In the genomic region with DNA sequence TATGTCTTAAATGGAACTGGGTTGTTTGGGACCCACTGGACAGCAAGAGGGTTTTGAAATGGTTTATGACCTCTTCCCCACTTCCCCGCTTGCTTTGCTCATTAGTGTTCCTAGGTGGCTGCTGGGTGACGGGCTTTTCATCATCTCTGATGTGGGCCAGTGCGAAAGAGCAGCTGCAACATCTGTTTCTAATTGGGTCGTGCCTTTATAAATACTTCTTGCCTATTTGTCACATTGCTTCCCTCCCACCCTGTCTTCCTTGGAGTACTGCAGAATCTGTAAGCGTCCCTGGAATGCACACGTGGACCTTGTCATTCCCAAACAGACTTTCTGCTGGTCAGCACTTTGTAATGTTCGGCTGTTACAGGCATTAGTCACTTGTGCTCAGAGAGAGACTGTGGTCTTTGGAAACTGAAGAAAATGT, we compare ENCODE assay signal across 8 cellular contexts. TPM values are rescaled to one million over a fixed set of nuclear protein-coding genes. Genes with fewer than 3 reads are reported as not detected.
A peak's percentile ranks its signal among the peaks of the same experiment; 100 is the strongest.
DNase-seq lines count a peak whose midpoint lies in the region; ATAC-seq, FAIRE-seq and TF ChIP-seq lines count a peak whose summit lies in the region.

No MANE protein-coding gene starts in this region.

- BruUV-seq in HepG2 (replicated peaks; lab: Mats Ljungman, UMichigan), result no TSS peak

- no peak overlapping the region for H3K27ac ChIP-seq in HepG2 (ENCODE audit: extremely low read length, insufficient read depth, low read length)
- H3K27ac ChIP-seq in suprapubic skin, result peak overlapping the region; percentile 82

- in situ Hi-C loops in HepG2 (cut with HindIII; ENCODE audit: extremely low pct_ligation_motif_present, low pct_unique_long_range_greater_than_20kb), result no loop called here

- no peak for TF ChIP-seq EP300 in HepG2 (IDR thresholded peaks at IDR 0.05; ENCODE audit: low read depth in 2 of 2, low read length in 2 of 2)
- no peak for TF ChIP-seq EP300 in HepG2 (CRISPR knock-in tag; IDR thresholded peaks at IDR 0.05; ENCODE audit: borderline replicate concordance)
- TF ChIP-seq EP300 in suprapubic skin (IDR thresholded peaks at IDR 0.05), result no peak

- POLR2A ChIA-PET in HepG2 (lab: Yijun Ruan, JAX), result no interaction called here

- peak; percentile 57 for FAIRE-seq in HepG2 (lab: Jason Lieb, UNC)

- CTCF ChIA-PET in HepG2 (lab: Yijun Ruan, JAX; ENCODE audit: low intra/inter-chr PET ratio, low total read pairs), result no interaction called here

- H3K4me1 ChIP-seq in HepG2 (ENCODE audit: insufficient read depth, low read length) (peaks cover 19% of the 10 kb centered on the region), suprapubic skin (peaks cover 44% of the 10 kb centered on the region)

- peak; percentile 66 for DNase-seq in HK-2 (ENCODE audit: unreplicated experiment)
- peak; percentile 89 for DNase-seq in brain pericyte (ENCODE audit: low read depth, low spot score)
- DNase-seq in HepG2 (ENCODE audit: low spot score), result peak; percentile 64
- peak; percentile 83 to 87 for DNase-seq in suprapubic skin (ENCODE audit: low spot score in 2 of 2)
- no peak for DNase-seq in activated effector memory CD4-positive, alpha-beta T cell treated with anti-CD3 and anti-CD28 coated beads, Interleukin-2, amount 50 U/mL, for 16 hours
- DNase-seq in NAMALWA (ENCODE audit: low spot score), result no peak
- DNase-seq in NCI-H82 treated with DMSO at 0.1 percent for 48 hours (lab: John Stamatoyannopoulos, UW; ENCODE audit: unreplicated experiment), result no peak

- H3K36me3 ChIP-seq in HepG2 (replicated peaks in 1 of 2; ENCODE audit: control insufficient read depth in 1 of 2, insufficient read depth in 2 of 2, low read length in 2 of 2) (no peaks in the 10 kb centered on the region), suprapubic skin (no peaks in the 10 kb centered on the region)

- no peak for TF ChIP-seq CTCF in HepG2 (CRISPR knock-in tag; IDR thresholded peaks at IDR 0.05)
- no peak for TF ChIP-seq CTCF in suprapubic skin (IDR thresholded peaks at IDR 0.05)

- H3K9me3 ChIP-seq in HepG2 (ENCODE audit: low read length) (no peaks in the 10 kb centered on the region), suprapubic skin (no peaks in the 10 kb centered on the region)

- no peak overlapping the region for H3K9ac ChIP-seq in HepG2 (ENCODE audit: insufficient read depth, low read depth, low read length)

- H3K4me3 ChIP-seq in HepG2 (replicated peaks in 1 of 3; ENCODE audit: insufficient read depth in 1 of 3, low read depth in 2 of 3, low read length in 3 of 3), result no peak overlapping the region
- no peak overlapping the region for H3K4me3 ChIP-seq in suprapubic skin

- peak overlapping the region; percentile 14; the same call in 1 of the 2 replicates for H3K4me2 ChIP-seq in HepG2 (ENCODE audit: low read depth, low read length)

- intact Hi-C loops in HepG2 (cut with micrococcal nuclease; ENCODE audit: unreplicated experiment), result loop anchor here (1.0 to 2.0 kb wide), 2 partner anchors 86 to 473 kb away; a partner anchor contains a TSS

- no peak overlapping the region for H2AFZ ChIP-seq in HepG2 (ENCODE audit: low read length)

- 48% methylated on average over 7 of the region's 7 CpGs for WGBS in HepG2 (ENCODE audit: low lambda C conversion rate)
- WGBS in suprapubic skin, result 57% methylated on average over 7 of the region's 7 CpGs

- H3K27me3 ChIP-seq in HepG2 (ENCODE audit: control insufficient read depth in 1 of 2, insufficient read depth in 2 of 2, low read length in 2 of 2), result no peaks in the 10 kb centered on the region
- H3K27me3 ChIP-seq in suprapubic skin, result no peaks in the 10 kb centered on the region

- TF ChIP-seq POLR2A in HepG2 (IDR thresholded peaks at IDR 0.05; ENCODE audit: insufficient read depth in 1 of 2, low read depth in 2 of 2, low read length in 2 of 2), result no peak
- TF ChIP-seq POLR2A in suprapubic skin (IDR thresholded peaks at IDR 0.05), result no peak

- H4K20me1 ChIP-seq in HepG2 (ENCODE audit: insufficient read depth, low read length), result no peaks in the 10 kb centered on the region; the same call in 1 of the 2 replicates

- peak; percentile 98 for ATAC-seq in HepG2
- ATAC-seq in HG03378 (IDR thresholded peaks at IDR 0.05; ENCODE audit: unreplicated experiment), result no peak

- no peak for TF ChIP-seq RAD21 in HepG2 (CRISPR knock-in tag; IDR thresholded peaks at IDR 0.05)

- H3K79me2 ChIP-seq in HepG2 (ENCODE audit: insufficient read depth, low read length), result peaks cover 12% of the 10 kb centered on the region

TF ChIP-seq in HepG2, 621 proteins besides CTCF, POLR2A, EP300 and RAD21 (continues in another document):
- TF ChIP-seq PCBP2 (optimal IDR thresholded peaks at IDR 0.05; ENCODE audit: low read depth, low read length, poor library complexity, severe bottlenecking), result no peak
- TF ChIP-seq, protein P1, sequence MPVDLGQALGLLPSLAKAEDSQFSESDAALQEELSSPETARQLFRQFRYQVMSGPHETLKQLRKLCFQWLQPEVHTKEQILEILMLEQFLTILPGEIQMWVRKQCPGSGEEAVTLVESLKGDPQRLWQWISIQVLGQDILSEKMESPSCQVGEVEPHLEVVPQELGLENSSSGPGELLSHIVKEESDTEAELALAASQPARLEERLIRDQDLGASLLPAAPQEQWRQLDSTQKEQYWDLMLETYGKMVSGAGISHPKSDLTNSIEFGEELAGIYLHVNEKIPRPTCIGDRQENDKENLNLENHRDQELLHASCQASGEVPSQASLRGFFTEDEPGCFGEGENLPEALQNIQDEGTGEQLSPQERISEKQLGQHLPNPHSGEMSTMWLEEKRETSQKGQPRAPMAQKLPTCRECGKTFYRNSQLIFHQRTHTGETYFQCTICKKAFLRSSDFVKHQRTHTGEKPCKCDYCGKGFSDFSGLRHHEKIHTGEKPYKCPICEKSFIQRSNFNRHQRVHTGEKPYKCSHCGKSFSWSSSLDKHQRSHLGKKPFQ (CRISPR knock-in tag; IDR thresholded peaks at IDR 0.05; ENCODE audit: insufficient replicate concordance), result no peak
- peak; percentile 97 for TF ChIP-seq MAFF (IDR thresholded peaks at IDR 0.05; ENCODE audit: low read depth, low read length)
- TF ChIP-seq, protein P2, sequence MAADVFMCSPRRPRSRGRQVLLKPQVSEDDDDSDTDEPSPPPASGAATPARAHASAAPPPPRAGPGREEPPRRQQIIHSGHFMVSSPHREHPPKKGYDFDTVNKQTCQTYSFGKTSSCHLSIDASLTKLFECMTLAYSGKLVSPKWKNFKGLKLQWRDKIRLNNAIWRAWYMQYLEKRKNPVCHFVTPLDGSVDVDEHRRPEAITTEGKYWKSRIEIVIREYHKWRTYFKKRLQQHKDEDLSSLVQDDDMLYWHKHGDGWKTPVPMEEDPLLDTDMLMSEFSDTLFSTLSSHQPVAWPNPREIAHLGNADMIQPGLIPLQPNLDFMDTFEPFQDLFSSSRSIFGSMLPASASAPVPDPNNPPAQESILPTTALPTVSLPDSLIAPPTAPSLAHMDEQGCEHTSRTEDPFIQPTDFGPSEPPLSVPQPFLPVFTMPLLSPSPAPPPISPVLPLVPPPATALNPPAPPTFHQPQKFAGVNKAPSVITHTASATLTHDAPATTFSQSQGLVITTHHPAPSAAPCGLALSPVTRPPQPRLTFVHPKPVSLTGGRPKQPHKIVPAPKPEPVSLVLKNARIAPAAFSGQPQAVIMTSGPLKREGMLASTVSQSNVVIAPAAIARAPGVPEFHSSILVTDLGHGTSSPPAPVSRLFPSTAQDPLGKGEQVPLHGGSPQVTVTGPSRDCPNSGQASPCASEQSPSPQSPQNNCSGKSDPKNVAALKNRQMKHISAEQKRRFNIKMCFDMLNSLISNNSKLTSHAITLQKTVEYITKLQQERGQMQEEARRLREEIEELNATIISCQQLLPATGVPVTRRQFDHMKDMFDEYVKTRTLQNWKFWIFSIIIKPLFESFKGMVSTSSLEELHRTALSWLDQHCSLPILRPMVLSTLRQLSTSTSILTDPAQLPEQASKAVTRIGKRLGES (CRISPR knock-in tag; IDR thresholded peaks at IDR 0.05; ENCODE audit: borderline replicate concordance), result no peak
- peak; percentile 51; the same call in 1 of the 3 replicates for TF ChIP-seq MXI1 (IDR thresholded peaks at IDR 0.05; ENCODE audit: borderline replicate concordance, low read depth, low read length)
- TF ChIP-seq, protein P3, sequence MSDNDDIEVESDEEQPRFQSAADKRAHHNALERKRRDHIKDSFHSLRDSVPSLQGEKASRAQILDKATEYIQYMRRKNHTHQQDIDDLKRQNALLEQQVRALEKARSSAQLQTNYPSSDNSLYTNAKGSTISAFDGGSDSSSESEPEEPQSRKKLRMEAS (IDR thresholded peaks at IDR 0.05), result peak; percentile 57; the same call in 1 of the 2 replicates
- no peak for TF ChIP-seq ZNF382 (CRISPR knock-in tag; IDR thresholded peaks at IDR 0.05; ENCODE audit: borderline replicate concordance)
- no peak for TF ChIP-seq ZBTB1 (CRISPR knock-in tag; IDR thresholded peaks at IDR 0.05; ENCODE audit: borderline replicate concordance)
- TF ChIP-seq ZNF780A (CRISPR knock-in tag; IDR thresholded peaks at IDR 0.05), result no peak
- TF ChIP-seq FOSL2 (CRISPR knock-in tag; IDR thresholded peaks at IDR 0.05), result peak; percentile 44
- TF ChIP-seq TEAD3 (CRISPR knock-in tag; optimal IDR thresholded peaks at IDR 0.05; ENCODE audit: borderline replicate concordance), result peak; percentile 96

RNA-seq across cellular contexts. Expression of a gene that starts 35.2 kb away (rescaled TPM):
- 47.3 and 87.4 TPM in 2 replicates for total RNA-seq in HepG2 (2016; rRNA removed; fragmentation: Illumina TruSeq; extraction: Trizol)
- 10.8 TPM in 2 replicates for total RNA-seq in HepG2 (2016; cell fraction: cytosol; rRNA removed; fragmentation: Illumina TruSeq; extraction: Trizol; ENCODE audit: low read depth)
- total RNA-seq in HepG2 (2016; cell fraction: insoluble cytoplasmic fraction; rRNA removed; fragmentation: Illumina TruSeq; extraction: Trizol), result 49.8 and 80.6 TPM in 2 replicates
- 19.7 and 19.9 TPM in 2 replicates for total RNA-seq in HepG2 (2016; cell fraction: membrane; rRNA removed; fragmentation: Illumina TruSeq; extraction: Trizol)
- total RNA-seq in HepG2 (2016; cell fraction: nucleus; rRNA removed; fragmentation: Illumina TruSeq; extraction: Trizol), result 41.4 and 41.7 TPM in 2 replicates
- polyA plus RNA-seq in HepG2 (2011; rRNA removed), result 19.8 and 28.9 TPM in 2 replicates
- 13.4 and 18.3 TPM in 2 replicates for polyA plus RNA-seq in HepG2 (2011; cell fraction: cytosol; rRNA removed)
- polyA plus RNA-seq in HepG2 (2011; cell fraction: nucleus; rRNA removed), result 6.3 and 10.6 TPM in 2 replicates
- polyA plus RNA-seq in HepG2 (2012), result 17.3 and 20.0 TPM in 2 replicates
- polyA plus RNA-seq in HepG2 (2016; cell fraction: cytosol; fragmentation: Illumina TruSeq; extraction: Trizol; ENCODE audit: low read depth), result 1.9 and 2.0 TPM in 2 replicates
- 70.5 and 72.1 TPM in 2 replicates for polyA plus RNA-seq in HepG2 (2016; cell fraction: insoluble cytoplasmic fraction; fragmentation: Illumina TruSeq; extraction: Trizol; ENCODE audit: low read depth)
- polyA plus RNA-seq in HepG2 (2016; cell fraction: membrane; fragmentation: Illumina TruSeq; extraction: Trizol; ENCODE audit: low read depth), result 6.4 and 8.0 TPM in 2 replicates
- 29.0 and 42.3 TPM in 2 replicates for polyA plus RNA-seq in HepG2 (2016; cell fraction: nucleus; fragmentation: Illumina TruSeq; extraction: Trizol; ENCODE audit: insufficient read depth, low read depth)
- 5.8 and 22.8 TPM in 2 replicates for polyA minus RNA-seq in HepG2 (2011; rRNA and poly(A)+ RNA removed; ENCODE audit: low replicate concordance)
- polyA minus RNA-seq in HepG2 (2011; cell fraction: cytosol; rRNA and poly(A)+ RNA removed), result 26.1 and 31.4 TPM in 2 replicates
- 51.4 and 52.1 TPM in 2 replicates for polyA minus RNA-seq in HepG2 (2011; cell fraction: nucleus; rRNA and poly(A)+ RNA removed)
- 10 to 100 TPM; 18.6 to 41.6 (median 25.1) TPM for total RNA-seq in suprapubic skin

Comparison
In these comparisons a context has a peak if more than half of its experiments do, and no peak if none do; other contexts are left out.
1. DNase-seq: peak in HK-2 (single experiment), brain pericyte (single experiment), HepG2 (single experiment) and suprapubic skin (2 of 2); none in activated effector memory CD4-positive, alpha-beta T cell treated with anti-CD3 and anti-CD28 coated beads, Interleukin-2, amount 50 U/mL, for 16 hours (single experiment), NAMALWA (single experiment) and NCI-H82 treated with DMSO at 0.1 percent for 48 hours (single experiment).